In genomic region chr16:1153480-1154160, GRCh38 we compare ENCODE assay signal across 2 cellular contexts.
TF ChIP-seq lines count a peak whose summit lies in the region.

No MANE protein-coding gene starts in this region.

TF ChIP-seq in HEK293, 187 proteins besides CTCF, POLR2A, EP300 and RAD21:
- TF ChIP-seq HOXD13 (CRISPR knock-in tag; IDR thresholded peaks at IDR 0.05; ENCODE audit: borderline replicate concordance) = no peak
- no peak for TF ChIP-seq ZBTB21 (tag by site-specific recombination; IDR thresholded peaks at IDR 0.05)
- no peak for TF ChIP-seq ZNF654 (tag by site-specific recombination; IDR thresholded peaks at IDR 0.05; ENCODE audit: low read depth)
- TF ChIP-seq ZNF174 (tag by site-specific recombination; IDR thresholded peaks at IDR 0.05) = no peak
- no peak for TF ChIP-seq TSHZ1 (tag by site-specific recombination; IDR thresholded peaks at IDR 0.05; ENCODE audit: borderline replicate concordance)
- no peak for TF ChIP-seq ZNF580 (tag by site-specific recombination; IDR thresholded peaks at IDR 0.05)
- no peak for TF ChIP-seq ZNF202 (tag by site-specific recombination; IDR thresholded peaks at IDR 0.05; ENCODE audit: borderline replicate concordance)
- TF ChIP-seq ZBTB17 (tag by site-specific recombination; IDR thresholded peaks at IDR 0.05) = no peak
- TF ChIP-seq ZNF488 (tag by site-specific recombination; IDR thresholded peaks at IDR 0.05) = no peak
- no peak for TF ChIP-seq ZNF707 (tag by site-specific recombination; IDR thresholded peaks at IDR 0.05)
- TF ChIP-seq ZNF2 (tag by site-specific recombination; IDR thresholded peaks at IDR 0.05) = no peak
- no peak for TF ChIP-seq ZNF585B (tag by site-specific recombination; IDR thresholded peaks at IDR 0.05)

TF ChIP-seq in endothelial cell of umbilical vein, 7 proteins besides CTCF, POLR2A, EP300 and RAD21 (continued from another document):
- no peak for TF ChIP-seq POLR2AphosphoS5 (IDR thresholded peaks at IDR 0.05; ENCODE audit: insufficient read depth, low read depth, low read length)
- TF ChIP-seq GATA2 (IDR thresholded peaks at IDR 0.05; ENCODE audit: insufficient read depth, insufficient read length, low read depth, low read length) = no peak
- no peak for TF ChIP-seq JUN (IDR thresholded peaks at IDR 0.05; ENCODE audit: borderline replicate concordance, insufficient read depth, insufficient read length, low read depth)
- no peak for TF ChIP-seq MYC (IDR thresholded peaks at IDR 0.05; ENCODE audit: low read depth, low read length)
- no peak for TF ChIP-seq FOS (IDR thresholded peaks at IDR 0.05; ENCODE audit: borderline replicate concordance, insufficient read depth, low read length)
